ENCODE assay signal across 24 cellular contexts in genomic region chr4:11039494-11040142, GRCh38.
"Had no signal": no experiment of that assay in that cellular context is flagged by ENCODE, and none has a peak within 500 bp of the region (broad histone marks: within the 10 kb centered on the region; RNA-seq: fewer than 3 reads in every experiment).

No MANE protein-coding gene starts in this region.

- H3K4me3 Mint-ChIP-seq: activated CD4-positive, alpha-beta T cell treated with anti-CD3 and anti-CD28 coated beads, Interleukin-2, amount 10 ng/mL, durations not matched to agents 7 days and 5 days; activated CD8-positive, alpha-beta T cell treated with anti-CD3 and anti-CD28 coated beads, Interleukin-2, amount 10 ng/mL, durations not matched to agents 7 days and 5 days; activated naive CD8-positive, alpha-beta T cell treated with anti-CD3 and anti-CD28 coated beads, Interleukin-2, amount 10 ng/mL, durations not matched to agents 7 days and 5 days; activated T-cell treated with anti-CD3 and anti-CD28 coated beads, Interleukin-2, amount 50 U/mL, for 24 hours; naive thymus-derived CD4-positive, alpha-beta T cell; stimulated activated naive CD8-positive, alpha-beta T cell treated with anti-CD3 and anti-CD28 coated beads, Interleukin-15, Interleukin-2, amounts not matched to agents 100 ng/mL and 50 ng/mL, for 24 hours; T-cell had no signal

- ATAC-seq: activated CD8-positive, alpha-beta T cell treated with anti-CD3 and anti-CD28 coated beads, Interleukin-2, amount 10 ng/mL, durations not matched to agents 7 days and 5 days; gastrocnemius medialis; naive thymus-derived CD4-positive, alpha-beta T cell; T-cell had no signal

- H3K27ac ChIP-seq: breast epithelium, coronary artery, gastrocnemius medialis, left ventricle myocardium inferior, neutrophil, suprapubic skin, transverse colon had no signal

- DNase-seq: activated CD4-positive, alpha-beta T cell treated with anti-CD3 and anti-CD28 coated beads, Interleukin-2, amount 10 ng/mL, durations not matched to agents 7 days and 5 days; activated CD4-positive, CD25-positive, alpha-beta regulatory T cell; activated CD8-positive, alpha-beta T cell treated with anti-CD3 and anti-CD28 coated beads, Interleukin-2, amount 10 ng/mL, durations not matched to agents 7 days and 5 days; activated naive CD4-positive, alpha-beta T cell treated with Interleukin-2 at 50 U/mL for 16 hours; activated naive CD8-positive, alpha-beta T cell treated with anti-CD3 and anti-CD28 coated beads, Interleukin-2, amount 10 ng/mL, durations not matched to agents 7 days and 5 days; activated T-cell treated with anti-CD3 and anti-CD28 coated beads, Interleukin-2, amount 50 U/mL, for 24 hours; gastrocnemius medialis; head of caudate nucleus; kidney glomerular epithelial cell; left ventricle myocardium inferior; mammary epithelial cell; naive thymus-derived CD4-positive, alpha-beta T cell; stimulated activated CD4-positive, alpha-beta T cell treated with anti-CD3 and anti-CD28 coated beads, Interleukin-12 subunit alpha, Interleukin-12 subunit beta, amount 100 ng/mL, for 4 hours; stimulated activated CD4-positive, alpha-beta T cell treated with anti-CD3 and anti-CD28 coated beads, Interleukin-1b, Interleukin-23, amount 100 ng/mL, for 48 hours; stimulated activated CD8-positive, alpha-beta memory T cell treated with anti-CD3 and anti-CD28 coated beads, Interleukin-4, amount 100 ng/mL, for 48 hours; T-cell; T-helper 9 cell; transverse colon had no signal

- H3K27me3 ChIP-seq: breast epithelium, gastrocnemius medialis, neutrophil, suprapubic skin, transverse colon had no signal

- H3K4me1 ChIP-seq: breast epithelium, gastrocnemius medialis, left ventricle myocardium inferior, suprapubic skin, transverse colon had no signal

- H3K27ac Mint-ChIP-seq: activated CD4-positive, alpha-beta T cell treated with anti-CD3 and anti-CD28 coated beads, Interleukin-2, amount 10 ng/mL, durations not matched to agents 7 days and 5 days; activated CD8-positive, alpha-beta T cell treated with anti-CD3 and anti-CD28 coated beads, Interleukin-2, amount 10 ng/mL, durations not matched to agents 7 days and 5 days; activated naive CD8-positive, alpha-beta T cell treated with anti-CD3 and anti-CD28 coated beads, Interleukin-2, amount 10 ng/mL, durations not matched to agents 7 days and 5 days; activated T-cell treated with anti-CD3 and anti-CD28 coated beads, Interleukin-2, amount 50 U/mL, for 24 hours; activated T-helper 2 cell treated with anti-CD3 and anti-CD28 coated beads, Interferon-gamma antibody, Interleukin-2, Interleukin-4, amounts not matched to agents 10 μg/mL and 5 μg/mL and 100 μg/mL, durations not matched to agents 14 hours and 24 hours and 36 hours; naive thymus-derived CD4-positive, alpha-beta T cell; stimulated activated naive CD8-positive, alpha-beta T cell treated with anti-CD3 and anti-CD28 coated beads, Interleukin-15, Interleukin-2, amounts not matched to agents 100 ng/mL and 50 ng/mL, for 24 hours; T-cell had no signal

- H3K4me3 ChIP-seq: breast epithelium, coronary artery, gastrocnemius medialis, left ventricle myocardium inferior, suprapubic skin, transverse colon had no signal

- H3K9me3 ChIP-seq: breast epithelium, gastrocnemius medialis, left ventricle myocardium inferior, neutrophil, suprapubic skin, transverse colon had no signal

- H3K9me3 Mint-ChIP-seq: activated CD4-positive, alpha-beta T cell treated with anti-CD3 and anti-CD28 coated beads, Interleukin-2, amount 10 ng/mL, durations not matched to agents 7 days and 5 days; activated naive CD8-positive, alpha-beta T cell treated with anti-CD3 and anti-CD28 coated beads, Interleukin-2, amount 10 ng/mL, durations not matched to agents 7 days and 5 days; activated T-cell treated with anti-CD3 and anti-CD28 coated beads, Interleukin-2, amount 50 U/mL, for 24 hours; activated T-helper 2 cell treated with anti-CD3 and anti-CD28 coated beads, Interferon-gamma antibody, Interleukin-2, Interleukin-4, amounts not matched to agents 10 μg/mL and 5 μg/mL and 100 μg/mL, durations not matched to agents 14 hours and 24 hours and 36 hours; naive thymus-derived CD4-positive, alpha-beta T cell; stimulated activated naive CD8-positive, alpha-beta T cell treated with anti-CD3 and anti-CD28 coated beads, Interleukin-15, Interleukin-2, amounts not matched to agents 100 ng/mL and 50 ng/mL, for 24 hours; T-cell had no signal

- H3K4me1 Mint-ChIP-seq: activated CD4-positive, alpha-beta T cell treated with anti-CD3 and anti-CD28 coated beads, Interleukin-2, amount 10 ng/mL, durations not matched to agents 7 days and 5 days; activated naive CD8-positive, alpha-beta T cell treated with anti-CD3 and anti-CD28 coated beads, Interleukin-2, amount 10 ng/mL, durations not matched to agents 7 days and 5 days had no signal

- H3K36me3 ChIP-seq: breast epithelium, gastrocnemius medialis, left ventricle myocardium inferior, neutrophil, suprapubic skin, transverse colon had no signal

- H3K27me3 Mint-ChIP-seq: activated CD4-positive, alpha-beta T cell treated with anti-CD3 and anti-CD28 coated beads, Interleukin-2, amount 10 ng/mL, durations not matched to agents 7 days and 5 days; activated naive CD8-positive, alpha-beta T cell treated with anti-CD3 and anti-CD28 coated beads, Interleukin-2, amount 10 ng/mL, durations not matched to agents 7 days and 5 days; activated T-cell treated with anti-CD3 and anti-CD28 coated beads, Interleukin-2, amount 50 U/mL, for 24 hours; naive thymus-derived CD4-positive, alpha-beta T cell; stimulated activated naive CD8-positive, alpha-beta T cell treated with anti-CD3 and anti-CD28 coated beads, Interleukin-15, Interleukin-2, amounts not matched to agents 100 ng/mL and 50 ng/mL, for 24 hours; T-cell had no signal

- H3K36me3 Mint-ChIP-seq: activated naive CD8-positive, alpha-beta T cell treated with anti-CD3 and anti-CD28 coated beads, Interleukin-2, amount 10 ng/mL, durations not matched to agents 7 days and 5 days; naive thymus-derived CD4-positive, alpha-beta T cell; T-cell had no signal
